ENCODE assay signal across 1 cellular context in genomic region chr11:42232655-42233054, GRCh38.
TF ChIP-seq lines count a peak whose summit lies in the region.

No MANE protein-coding gene starts in this region.

TF ChIP-seq in WTC11, 78 proteins besides CTCF, POLR2A, EP300 and RAD21 (continued from another document):
- TF ChIP-seq PRDM15 (CRISPR knock-in tag; IDR thresholded peaks at IDR 0.05): no peak
- TF ChIP-seq MLX (CRISPR knock-in tag; IDR thresholded peaks at IDR 0.05): no peak
- no peak for TF ChIP-seq ZNF121 (CRISPR knock-in tag; IDR thresholded peaks at IDR 0.05)
- no peak for TF ChIP-seq NR3C1 (CRISPR knock-in tag; conservative IDR thresholded peaks at IDR 0.05; ENCODE audit: low read depth)
- TF ChIP-seq GTF2I (CRISPR knock-in tag; conservative IDR thresholded peaks at IDR 0.05): no peak
- no peak for TF ChIP-seq FOXP1 (CRISPR knock-in tag; IDR thresholded peaks at IDR 0.05; ENCODE audit: borderline replicate concordance)
- TF ChIP-seq SMAD4 (CRISPR knock-in tag; IDR thresholded peaks at IDR 0.05): no peak
- no peak for TF ChIP-seq ZNF138 (CRISPR knock-in tag; conservative IDR thresholded peaks at IDR 0.05)
- TF ChIP-seq CREM (CRISPR knock-in tag; IDR thresholded peaks at IDR 0.05): no peak
- TF ChIP-seq ATF2 (CRISPR knock-in tag; IDR thresholded peaks at IDR 0.05; ENCODE audit: borderline replicate concordance, low read depth): no peak
- TF ChIP-seq ZNF532 (CRISPR knock-in tag; IDR thresholded peaks at IDR 0.05; ENCODE audit: borderline replicate concordance): no peak
- no peak for TF ChIP-seq ZNF219 (CRISPR knock-in tag; IDR thresholded peaks at IDR 0.05; ENCODE audit: borderline replicate concordance)
